ENCODE assay signal across 25 cellular contexts in genomic region chr3:126663750-126664149, GRCh38. TPM values are rescaled to one million over a fixed set of nuclear protein-coding genes. Genes with fewer than 3 reads are reported as not detected.
DNase-seq lines count a peak whose midpoint lies in the region; ATAC-seq, FAIRE-seq and TF ChIP-seq lines count a peak whose summit lies in the region.
"Had no signal": no experiment of that assay in that cellular context is flagged by ENCODE, and none has a peak within 500 bp of the region (broad histone marks: within the 10 kb centered on the region; RNA-seq: fewer than 3 reads in every experiment).

No MANE protein-coding gene starts in this region.

- BruUV-seq in Calu3 (replicated peaks; lab: Mats Ljungman, UMichigan), result no TSS peak

- peak; percentile 4 for DNase-seq in Calu3
- no peak for DNase-seq in astrocyte (ENCODE audit: low read depth)
- peak; percentile 81 for DNase-seq in esophagus muscularis mucosa (ENCODE audit: extremely low spot score)
- peak; percentile 24 for DNase-seq in sigmoid colon
- no peak for DNase-seq in effector memory CD8-positive, alpha-beta T cell
- DNase-seq in Peyer's patch, result no peak
- no peak for DNase-seq in H54 (ENCODE audit: insufficient read length, low spot score)
- DNase-seq: 8988T; ACHN; BE2C; C1 segment of cervical spinal cord; CD4-positive, alpha-beta memory T cell; CD4-positive, CD25-positive, alpha-beta regulatory T cell; CD8-positive, alpha-beta memory T cell; COR-L47; DMS79 treated with DMSO at 0.1 percent for 48 hours; GF-D8 had no signal

- TF ChIP-seq EP300 in esophagus muscularis mucosa (IDR thresholded peaks at IDR 0.05) (no peak), sigmoid colon (IDR thresholded peaks at IDR 0.05) (no peak)

- H3K9me3 Mint-ChIP-seq in Calu3 (ENCODE audit: low read depth, unreplicated experiment) (peaks cover 2% of the 10 kb centered on the region), astrocyte (ENCODE audit: unreplicated experiment) (peaks cover 8% of the 10 kb centered on the region)
- H3K9me3 Mint-ChIP-seq in effector memory CD8-positive, alpha-beta T cell, result no peaks in the 10 kb centered on the region
- H3K9me3 Mint-ChIP-seq: CD4-positive, alpha-beta memory T cell; CD4-positive, CD25-positive, alpha-beta regulatory T cell; CD8-positive, alpha-beta memory T cell had no signal

- no peak overlapping the region for H3K9ac ChIP-seq in astrocyte (ENCODE audit: low read length)
- H3K9ac ChIP-seq: BLaER1 had no signal

- H3K4me3 Mint-ChIP-seq in Calu3 (ENCODE audit: low read depth, unreplicated experiment) (no peak overlapping the region), astrocyte (ENCODE audit: unreplicated experiment) (no peak overlapping the region)
- H3K4me3 Mint-ChIP-seq in effector memory CD8-positive, alpha-beta T cell, result no peak overlapping the region
- H3K4me3 Mint-ChIP-seq: CD14-positive monocyte; CD4-positive, alpha-beta memory T cell; CD4-positive, CD25-positive, alpha-beta regulatory T cell; CD8-positive, alpha-beta memory T cell had no signal

- FAIRE-seq in astrocyte (lab: Jason Lieb, UNC) (no peak), H54 (lab: Jason Lieb, UNC) (no peak)
- FAIRE-seq: A204.1, D721Med, G401.6, GM12891, GM19239 had no signal

- H4K20me1 ChIP-seq in astrocyte (ENCODE audit: insufficient read depth, low read length), result no peaks in the 10 kb centered on the region
- H4K20me1 ChIP-seq: BLaER1 had no signal

- H3K9me3 ChIP-seq in astrocyte (ENCODE audit: insufficient read depth, low read depth, low read length) (peaks cover 6% of the 10 kb centered on the region), esophagus muscularis mucosa (no peaks in the 10 kb centered on the region), sigmoid colon (peaks cover 0 to 2% (median 0%) of the 10 kb centered on the region in 4 donors), Peyer's patch (no peaks in the 10 kb centered on the region)
- H3K9me3 ChIP-seq: BE2C had no signal

- H3K36me3 ChIP-seq in astrocyte (ENCODE audit: insufficient read depth, low read length) (no peaks in the 10 kb centered on the region), esophagus muscularis mucosa (no peaks in the 10 kb centered on the region), sigmoid colon (no peaks in the 10 kb centered on the region), Peyer's patch (no peaks in the 10 kb centered on the region)
- H3K36me3 ChIP-seq: BE2C, BLaER1 had no signal

- CTCF ChIA-PET in Calu3 (lab: Charles Lee), result no interaction called here

- no peak overlapping the region for H3K27ac Mint-ChIP-seq in Calu3 (ENCODE audit: unreplicated experiment)
- H3K27ac Mint-ChIP-seq in astrocyte (ENCODE audit: unreplicated experiment), result peak overlapping the region; percentile 26
- H3K27ac Mint-ChIP-seq in effector memory CD8-positive, alpha-beta T cell, result no peak overlapping the region
- H3K27ac Mint-ChIP-seq: CD4-positive, alpha-beta memory T cell; CD4-positive, CD25-positive, alpha-beta regulatory T cell had no signal

- no peak for TF ChIP-seq CTCF in Calu3 (IDR thresholded peaks at IDR 0.05; ENCODE audit: unreplicated experiment)
- TF ChIP-seq CTCF in astrocyte (IDR thresholded peaks at IDR 0.05; ENCODE audit: insufficient read depth, low read depth, low read length), result no peak
- TF ChIP-seq CTCF in esophagus muscularis mucosa (IDR thresholded peaks at IDR 0.05), result no peak
- TF ChIP-seq CTCF in sigmoid colon (IDR thresholded peaks at IDR 0.05), result no peak
- no peak for TF ChIP-seq CTCF in Peyer's patch (IDR thresholded peaks at IDR 0.05)

- H3K4me3 ChIP-seq in astrocyte (ENCODE audit: insufficient read depth, low read depth, low read length), result no peak overlapping the region
- no peak overlapping the region for H3K4me3 ChIP-seq in esophagus muscularis mucosa
- H3K4me3 ChIP-seq in sigmoid colon, result no peak overlapping the region
- no peak overlapping the region for H3K4me3 ChIP-seq in Peyer's patch
- H3K4me3 ChIP-seq: BLaER1 had no signal

- no peak overlapping the region for H3K4me2 ChIP-seq in astrocyte (ENCODE audit: low read length)
- H3K4me2 ChIP-seq: BLaER1 had no signal

- intact Hi-C loops in Calu3 (cut with micrococcal nuclease; ENCODE audit: unreplicated experiment), result no loop called here
- intact Hi-C loops in esophagus muscularis mucosa (cut with DNase I), result no loop called here
- intact Hi-C loops in sigmoid colon (cut with DNase I), result no loop called here

- H3K27me3 Mint-ChIP-seq in Calu3 (ENCODE audit: unreplicated experiment) (peaks cover 84% of the 10 kb centered on the region), astrocyte (ENCODE audit: low read depth, unreplicated experiment) (peaks cover 50% of the 10 kb centered on the region)
- peaks cover 23 to 89% of the 10 kb centered on the region in 2 donors for H3K27me3 Mint-ChIP-seq in effector memory CD8-positive, alpha-beta T cell
- H3K27me3 Mint-ChIP-seq: CD4-positive, CD25-positive, alpha-beta regulatory T cell had no signal

- H3K4me1 ChIP-seq in astrocyte (ENCODE audit: insufficient read depth, low read length) (peaks cover 2% of the 10 kb centered on the region), esophagus muscularis mucosa (no peaks in the 10 kb centered on the region), sigmoid colon (no peaks in the 10 kb centered on the region), Peyer's patch (no peaks in the 10 kb centered on the region)
- H3K4me1 ChIP-seq: BE2C had no signal

- H3K27ac ChIP-seq in astrocyte (ENCODE audit: low read depth, low read length) (no peak overlapping the region), esophagus muscularis mucosa (replicated peaks in 1 of 4) (no peak overlapping the region), sigmoid colon (no peak overlapping the region), Peyer's patch (no peak overlapping the region)
- H3K27ac ChIP-seq: BLaER1 had no signal

- no peak overlapping the region for H2AFZ ChIP-seq in astrocyte (ENCODE audit: low read depth, low read length)

- no peak for TF ChIP-seq POLR2A in esophagus muscularis mucosa (IDR thresholded peaks at IDR 0.05; ENCODE audit: low read depth)
- no peak for TF ChIP-seq POLR2A in sigmoid colon (IDR thresholded peaks at IDR 0.05)
- TF ChIP-seq POLR2A in Peyer's patch (IDR thresholded peaks at IDR 0.05), result no peak
- TF ChIP-seq POLR2A in H54 (IDR thresholded peaks at IDR 0.05; ENCODE audit: low read depth, low read length), result no peak

- no peak for ATAC-seq in effector memory CD8-positive, alpha-beta T cell (replicated peaks)
- no peak for ATAC-seq in HG02970 (IDR thresholded peaks at IDR 0.05; ENCODE audit: low FRiP score, unreplicated experiment)

- H3K79me2 ChIP-seq in astrocyte (ENCODE audit: insufficient read depth, low read length), result no peaks in the 10 kb centered on the region

- WGBS in esophagus muscularis mucosa, result 88% methylated on average over 5 of the region's 8 CpGs
- 91 to 94% methylated on average over 8 of the region's 8 CpGs for WGBS in sigmoid colon, 2 donors

- H3K27me3 ChIP-seq in astrocyte (ENCODE audit: insufficient read depth, low read length), result peaks cover 21% of the 10 kb centered on the region
- peaks cover 0 to 56% (median 0%) of the 10 kb centered on the region in 4 donors for H3K27me3 ChIP-seq in esophagus muscularis mucosa
- H3K27me3 ChIP-seq in sigmoid colon, result peaks cover 0 to 39% (median 8%) of the 10 kb centered on the region in 3 donors
- no peaks in the 10 kb centered on the region for H3K27me3 ChIP-seq in Peyer's patch
- H3K27me3 ChIP-seq: BE2C, BLaER1 had no signal

- H3K36me3 Mint-ChIP-seq in Calu3 (ENCODE audit: insufficient read depth, unreplicated experiment), result no peaks in the 10 kb centered on the region
- H3K36me3 Mint-ChIP-seq in astrocyte (ENCODE audit: low read depth, unreplicated experiment), result no peaks in the 10 kb centered on the region
- H3K36me3 Mint-ChIP-seq in effector memory CD8-positive, alpha-beta T cell (ENCODE audit: insufficient read depth), result no peaks in the 10 kb centered on the region
- H3K36me3 Mint-ChIP-seq: CD14-positive monocyte; CD4-positive, alpha-beta memory T cell; CD4-positive, CD25-positive, alpha-beta regulatory T cell; CD8-positive, alpha-beta memory T cell had no signal

- H3K4me1 Mint-ChIP-seq in Calu3 (ENCODE audit: low read depth, unreplicated experiment) (no peaks in the 10 kb centered on the region), astrocyte (ENCODE audit: low read depth, unreplicated experiment) (no peaks in the 10 kb centered on the region)
- H3K4me1 Mint-ChIP-seq in effector memory CD8-positive, alpha-beta T cell (ENCODE audit: low read depth in 2 of 2), result peaks cover 8 to 9% of the 10 kb centered on the region in 2 donors
- H3K4me1 Mint-ChIP-seq: CD14-positive monocyte; CD4-positive, alpha-beta memory T cell; CD4-positive, CD25-positive, alpha-beta regulatory T cell; CD8-positive, alpha-beta memory T cell had no signal

RNA-seq across cellular contexts. Expression of gene TXNRD3, which starts 8.8 kb away (rescaled TPM):
- 15.7 and 17.0 TPM in 2 replicates for total RNA-seq in Calu3 (2022)
- total RNA-seq in astrocyte, result 7.6 and 11.1 TPM in 2 replicates
- 10 to 100 TPM; 12.8 to 23.7 (median 18.7) TPM for total RNA-seq in esophagus muscularis mucosa
- total RNA-seq in sigmoid colon, result 10 to 100 TPM; 13.2 to 21.4 (median 13.8) TPM
- 1 to 10 TPM; 2.5 to 3.4 (median 3.0) TPM for polyA plus RNA-seq in sigmoid colon
- total RNA-seq in Peyer's patch, result 10 to 100 TPM in 1 of 4 donors, 1 to 10 TPM in 3; 1.4 to 11.6 (median 2.8) TPM

RNA-seq across cellular contexts. Expression of gene CHCHD6, which starts 40.3 kb away (rescaled TPM):
- total RNA-seq in Calu3 (2022) (38.9 and 45.9 TPM in 2 replicates), astrocyte (21.1 TPM in 2 replicates), esophagus muscularis mucosa (10 to 100 TPM; 10.3 to 13.4 (median 12.1) TPM), sigmoid colon (10 to 100 TPM in 3 of 4 donors, 1 to 10 TPM in 1; 8.0 to 20.9 (median 14.1) TPM), Peyer's patch (10 to 100 TPM in 1 of 4 donors, 1 to 10 TPM in 3; 2.4 to 44.6 (median 5.1) TPM)
- polyA plus RNA-seq in sigmoid colon, result 10 to 100 TPM; 11.8 to 15.5 (median 14.4) TPM

Comparison
In these comparisons a context has a peak if more than half of its experiments do, and no peak if none do; other contexts are left out.
1. DNase-seq: peak in Calu3 (single experiment), esophagus muscularis mucosa (single experiment) and sigmoid colon (single experiment); none in astrocyte (single experiment), effector memory CD8-positive, alpha-beta T cell (0 of 3), Peyer's patch (0 of 3) and H54 (single experiment).